Comparison of ENCODE assay signal across 17 cellular contexts in the genomic region with DNA sequence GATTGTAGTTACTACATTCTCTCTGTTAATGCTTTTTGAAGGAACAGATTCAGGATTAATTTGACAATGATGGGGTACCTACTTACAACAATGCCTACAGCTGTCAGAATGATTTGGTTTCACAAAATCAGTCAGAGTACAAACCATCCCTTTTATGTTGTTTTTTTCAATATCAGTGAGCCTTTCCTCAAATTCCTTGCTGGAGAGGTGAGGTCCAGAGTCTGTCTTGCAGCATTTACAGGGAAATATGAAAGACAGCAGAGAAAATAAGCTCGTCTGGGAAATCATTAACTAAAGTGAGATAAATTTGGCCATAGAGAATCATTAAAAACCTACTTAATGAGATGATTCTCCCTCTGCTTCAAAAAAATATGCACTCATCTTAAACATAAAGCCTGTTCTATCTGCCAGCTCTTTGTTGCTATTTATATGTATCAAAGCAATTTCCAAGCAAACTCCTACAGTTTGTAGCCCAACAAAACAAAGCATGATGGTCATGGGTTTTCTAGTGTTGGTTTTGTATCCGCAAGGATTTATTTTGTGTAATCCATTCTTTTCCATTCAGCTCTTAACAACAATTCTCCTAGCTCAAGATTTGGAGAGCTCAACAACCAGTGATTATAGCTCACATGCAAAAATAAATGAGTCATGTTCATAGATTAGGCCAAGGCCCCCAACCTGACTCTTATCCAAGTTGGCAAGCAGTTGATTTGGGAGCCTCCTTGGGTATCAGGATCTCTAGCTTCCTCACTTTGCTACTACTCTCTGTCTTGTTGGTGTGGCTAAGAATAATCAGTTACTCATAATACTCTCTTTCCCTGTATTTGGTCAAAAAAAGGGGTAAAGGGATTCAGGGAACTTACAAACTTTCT.
DNase-seq lines count a peak whose midpoint lies in the region; ATAC-seq and TF ChIP-seq lines count a peak whose summit lies in the region.
"Had no signal": no experiment of that assay in that cellular context is flagged by ENCODE, and none has a peak within 500 bp of the region (broad histone marks: within the 10 kb centered on the region; RNA-seq: fewer than 3 reads in every experiment).

No MANE protein-coding gene starts in this region.

- no peak for TF ChIP-seq POLR2A in erythroblast (IDR thresholded peaks at IDR 0.05; ENCODE audit: low read length)
- no peak for TF ChIP-seq POLR2A in tibial nerve (IDR thresholded peaks at IDR 0.05)

- no peaks in the 10 kb centered on the region for H3K36me3 ChIP-seq in MG63
- H3K36me3 ChIP-seq in tibial nerve = no peaks in the 10 kb centered on the region

- 40 to 42% methylated on average over 2 of the region's 2 CpGs for WGBS in tibial nerve, 2 donors

- no peak for TF ChIP-seq EP300 in tibial nerve (IDR thresholded peaks at IDR 0.05)

- peak overlapping the region in 1 of 4 donors; percentile 40 for H3K27ac ChIP-seq in tibial nerve
- H3K27ac ChIP-seq: spleen had no signal

- H3K9me3 ChIP-seq in MG63 (no peaks in the 10 kb centered on the region), tibial nerve (no peaks in the 10 kb centered on the region)
- H3K9me3 ChIP-seq: spleen had no signal

- DNase-seq in AG09319 (ENCODE audit: extremely low read depth, low read depth) = peak; percentile 8
- DNase-seq in MG63 = peak; percentile 55
- peak; percentile 1 to 22 for DNase-seq in erythroblast (lab: John Stamatoyannopoulos, UW)
- peak; percentile 10 for DNase-seq in myocyte (ENCODE audit: low read depth)
- DNase-seq in NCI-H2196 (lab: John Stamatoyannopoulos, UW; ENCODE audit: unreplicated experiment) = no peak
- no peak for DNase-seq in tibial nerve (ENCODE audit: low spot score in 2 of 2)
- no peak for DNase-seq in OCI-M2 (lab: John Stamatoyannopoulos, UW; ENCODE audit: unreplicated experiment)
- DNase-seq: activated naive CD4-positive, alpha-beta T cell; AML-193; effector CD8-positive, alpha-beta T cell; islet precursor cell; midbrain; NCI-H1092; SHP77 treated with DMSO at 0.1 percent for 48 hours; spleen; stimulated activated naive CD8-positive, alpha-beta T cell treated with anti-CD3 and anti-CD28 coated beads, Interleukin-15, Interleukin-2, amounts not matched to agents 100 U/mL and 50 U/mL, for 24 hours had no signal

- TF ChIP-seq CTCF in AG09319 (IDR thresholded peaks at IDR 0.05; ENCODE audit: low read depth, low read length) (no peak), tibial nerve (IDR thresholded peaks at IDR 0.05) (no peak)

- peaks cover 0 to 5% (median 0%) of the 10 kb centered on the region in 4 donors for H3K4me1 ChIP-seq in tibial nerve
- H3K4me1 ChIP-seq: spleen had no signal

- no peak for ATAC-seq in HG02870 (IDR thresholded peaks at IDR 0.05; ENCODE audit: unreplicated experiment)
- ATAC-seq: stimulated activated naive CD8-positive, alpha-beta T cell treated with anti-CD3 and anti-CD28 coated beads, Interleukin-15, Interleukin-2, amounts not matched to agents 100 U/mL and 50 U/mL, for 24 hours had no signal

- H3K4me3 ChIP-seq in MG63 (no peak overlapping the region), tibial nerve (no peak overlapping the region)
- H3K4me3 ChIP-seq: spleen had no signal

- H3K27me3 ChIP-seq in MG63 (no peaks in the 10 kb centered on the region), tibial nerve (no peaks in the 10 kb centered on the region)
- H3K27me3 ChIP-seq: spleen had no signal

Comparison
In these comparisons a context has a peak if more than half of its experiments do, and no peak if none do; other contexts are left out.
1. DNase-seq: peak in AG09319 (single experiment), MG63 (single experiment), erythroblast (2 of 2) and myocyte (single experiment); none in NCI-H2196 (single experiment), tibial nerve (0 of 2) and OCI-M2 (single experiment).